Comparison of ENCODE assay signal across 12 cellular contexts in genomic region chr12:130017571-130018449, GRCh38.
DNase-seq lines count a peak whose midpoint lies in the region; ATAC-seq and TF ChIP-seq lines count a peak whose summit lies in the region.
"Had no signal": no experiment of that assay in that cellular context is flagged by ENCODE, and none has a peak within 500 bp of the region (broad histone marks: within the 10 kb centered on the region; RNA-seq: fewer than 3 reads in every experiment).

No MANE protein-coding gene starts in this region.

- no peaks in the 10 kb centered on the region for H3K4me1 ChIP-seq in mammary epithelial cell (ENCODE audit: insufficient read depth, low read length)
- no peaks in the 10 kb centered on the region for H3K4me1 ChIP-seq in thoracic aorta (ENCODE audit: control insufficient read depth in 1 of 2, low read depth in 2 of 2)

- POLR2A ChIA-PET in MCF 10A (lab: Yijun Ruan, JAX): interaction anchor here (1.9 kb wide), 1 partner anchor 1194 kb away, joined by 5 read pairs; the partner anchor contains the start of gene SLC15A4

- H3K36me3 ChIP-seq in mammary epithelial cell (ENCODE audit: insufficient read depth, low read length) (no peaks in the 10 kb centered on the region), brain microvascular endothelial cell (replicated peaks) (no peaks in the 10 kb centered on the region), thoracic aorta (no peaks in the 10 kb centered on the region)

- intact Hi-C loops in MCF 10A (cut with micrococcal nuclease): no loop called here
- intact Hi-C loops in mammary epithelial cell (cut with micrococcal nuclease): no loop called here

- H3K27me3 ChIP-seq in mammary epithelial cell (ENCODE audit: insufficient read depth, low read length) (no peaks in the 10 kb centered on the region), brain microvascular endothelial cell (replicated peaks) (no peaks in the 10 kb centered on the region), thoracic aorta (replicated peaks; ENCODE audit: insufficient read depth) (no peaks in the 10 kb centered on the region)

- H3K27ac ChIP-seq in mammary epithelial cell (ENCODE audit: insufficient read depth, low read depth, low read length): no peak overlapping the region
- no peak overlapping the region for H3K27ac ChIP-seq in brain microvascular endothelial cell
- H3K27ac ChIP-seq in thoracic aorta: no peak overlapping the region

- H3K9me3 ChIP-seq in mammary epithelial cell (replicated peaks; ENCODE audit: insufficient read depth, low read length) (peaks cover 10% of the 10 kb centered on the region), thoracic aorta (no peaks in the 10 kb centered on the region)

- BruUV-seq in MCF 10A (replicated peaks; lab: Mats Ljungman, UMichigan): no TSS peak
- BruUV-seq in mammary epithelial cell (replicated peaks; lab: Mats Ljungman, UMichigan): no TSS peak

- H3K27ac Mint-ChIP-seq in MCF 10A (ENCODE audit: low read depth, unreplicated experiment): no peak overlapping the region
- H3K27ac Mint-ChIP-seq: activated CD4-positive, alpha-beta memory T cell treated with anti-CD3 and anti-CD28 coated beads for 36 hours; memory B cell; T-helper 17 cell had no signal

- TF ChIP-seq CTCF in MCF 10A (IDR thresholded peaks at IDR 0.05; ENCODE audit: unreplicated experiment): no peak
- TF ChIP-seq CTCF in mammary epithelial cell (conservative IDR thresholded peaks at IDR 0.05 in 1 of 2, IDR thresholded peaks at IDR 0.05 in 1 of 2; ENCODE audit: extremely low read depth in 1 of 2, insufficient read depth in 1 of 2, low read depth in 1 of 2, low read length in 2 of 2): no peak
- no peak for TF ChIP-seq CTCF in brain microvascular endothelial cell (IDR thresholded peaks at IDR 0.05; ENCODE audit: low read depth, low read length, missing control alignments)
- no peak for TF ChIP-seq CTCF in thoracic aorta (IDR thresholded peaks at IDR 0.05)

- peaks cover 4% of the 10 kb centered on the region for H3K4me1 Mint-ChIP-seq in MCF 10A (ENCODE audit: insufficient read depth, unreplicated experiment)
- H3K4me1 Mint-ChIP-seq: memory B cell, T-helper 17 cell had no signal

- no peaks in the 10 kb centered on the region for H4K20me1 ChIP-seq in mammary epithelial cell (ENCODE audit: insufficient read depth, low read length)

- no peaks in the 10 kb centered on the region for H3K36me3 Mint-ChIP-seq in MCF 10A (ENCODE audit: insufficient read depth, unreplicated experiment)
- H3K36me3 Mint-ChIP-seq: activated CD4-positive, alpha-beta memory T cell treated with anti-CD3 and anti-CD28 coated beads for 36 hours; memory B cell had no signal

- 5% methylated on average over 33 of the region's 35 CpGs for WGBS in mammary epithelial cell (ENCODE audit: low coverage, missing lambda C conversion rate)

- no peak for ATAC-seq in thoracic aorta (ENCODE audit: insufficient number of reproducible peaks, low FRiP score, low read depth)
- ATAC-seq: T-helper 17 cell had no signal

- in situ Hi-C loops in mammary epithelial cell (cut with MboI; ENCODE audit: low sequenced_read_pairs in 2 of 2) (no loop called here), brain microvascular endothelial cell (cut with HindIII; ENCODE audit: low pct_ligation_motif_present, low sequenced_read_pairs) (no loop called here)

- H3K4me3 ChIP-seq in mammary epithelial cell (replicated peaks in 1 of 3; ENCODE audit: insufficient read depth in 1 of 3, low read depth in 2 of 3, low read length in 3 of 3): no peak overlapping the region
- no peak overlapping the region for H3K4me3 ChIP-seq in brain microvascular endothelial cell (ENCODE audit: low read depth, low read length)
- H3K4me3 ChIP-seq in thoracic aorta: peak overlapping the region; percentile 16

- H3K4me3 Mint-ChIP-seq in MCF 10A (ENCODE audit: unreplicated experiment): peak overlapping the region; percentile 23
- H3K4me3 Mint-ChIP-seq: activated CD4-positive, alpha-beta memory T cell treated with anti-CD3 and anti-CD28 coated beads for 36 hours; memory B cell; T-helper 17 cell had no signal

- no peak overlapping the region for H3K9ac ChIP-seq in mammary epithelial cell (ENCODE audit: insufficient read depth, low read length)

- H3K27me3 Mint-ChIP-seq in MCF 10A (ENCODE audit: insufficient read depth, unreplicated experiment): no peaks in the 10 kb centered on the region
- H3K27me3 Mint-ChIP-seq: memory B cell had no signal

- DNase-seq in MCF 10A (ENCODE audit: unreplicated experiment) (peak; percentile 35), mammary epithelial cell (no peak), brain microvascular endothelial cell (peak; percentile 13), medulla oblongata (ENCODE audit: extremely low spot score) (peak; percentile 70), thoracic aorta (ENCODE audit: low spot score) (no peak), epidermal melanocyte (ENCODE audit: insufficient read length, low spot score) (no peak), SIG-M5 treated with dmso at 0.1 percent for 504 hours (lab: John Stamatoyannopoulos, UW; ENCODE audit: unreplicated experiment) (no peak), GOT3 (lab: John Stamatoyannopoulos, UW) (no peak)
- DNase-seq: activated CD4-positive, alpha-beta memory T cell treated with anti-CD3 and anti-CD28 coated beads for 36 hours; activated naive CD4-positive, alpha-beta T cell treated with anti-CD3 and anti-CD28 coated beads, Interleukin-2, amount 50 U/mL, for 16 hours; T-helper 17 cell had no signal

- H3K4me2 ChIP-seq in mammary epithelial cell (ENCODE audit: insufficient read depth, low read depth, low read length): no peak overlapping the region

- H3K9me3 Mint-ChIP-seq in MCF 10A (ENCODE audit: unreplicated experiment): no peaks in the 10 kb centered on the region
- H3K9me3 Mint-ChIP-seq: activated CD4-positive, alpha-beta memory T cell treated with anti-CD3 and anti-CD28 coated beads for 36 hours; memory B cell had no signal

- H3K79me2 ChIP-seq in mammary epithelial cell (ENCODE audit: insufficient read depth, low read length): no peaks in the 10 kb centered on the region

- dilution Hi-C loops in mammary epithelial cell (cut with HindIII; ENCODE audit: low sequenced_read_pairs): no loop called here

- H2AFZ ChIP-seq in mammary epithelial cell (ENCODE audit: low read depth, low read length): no peak overlapping the region

- CTCF ChIA-PET in MCF 10A (lab: Yijun Ruan, JAX) (interaction anchor here (0.6 to 5.6 kb wide), 10 partner anchors 9 to 824 kb away, joined by 3 to 49 read pairs (median 4); no protein-coding TSS in a partner anchor), mammary epithelial cell (lab: Charles Lee; ENCODE audit: low non-redundant PET) (no interaction called here)

Comparison
In these comparisons a context has a peak if more than half of its experiments do, and no peak if none do; other contexts are left out.
1. DNase-seq: peak in MCF 10A (single experiment), brain microvascular endothelial cell (single experiment) and medulla oblongata (single experiment); none in mammary epithelial cell (single experiment), thoracic aorta (single experiment), epidermal melanocyte (single experiment), SIG-M5 treated with dmso at 0.1 percent for 504 hours (single experiment) and GOT3 (single experiment).